In genomic region chr11:33775832-33776231, GRCh38 we compare ENCODE assay signal across 14 cellular contexts. TPM values are rescaled to one million over a fixed set of nuclear protein-coding genes. Genes with fewer than 3 reads are reported as not detected.
DNase-seq lines count a peak whose midpoint lies in the region; ATAC-seq and TF ChIP-seq lines count a peak whose summit lies in the region.
"Had no signal": no experiment of that assay in that cellular context is flagged by ENCODE, and none has a peak within 500 bp of the region (broad histone marks: within the 10 kb centered on the region; RNA-seq: fewer than 3 reads in every experiment).

No MANE protein-coding gene starts in this region.

- H3K36me3 ChIP-seq in MM.1S (replicated peaks; ENCODE audit: insufficient read depth, low read length) = no peaks in the 10 kb centered on the region
- H3K36me3 ChIP-seq: MG63 had no signal

- peak overlapping the region; percentile 100; the same call in 1 of the 2 replicates for H3K4me2 ChIP-seq in MM.1S (ENCODE audit: low read depth, low read length)

- H3K9me2 ChIP-seq in MM.1S (replicated peaks; ENCODE audit: insufficient read depth, low read length) = no peaks in the 10 kb centered on the region

- peak overlapping the region; percentile 14; the same call in 1 of the 2 replicates for H3K27ac ChIP-seq in MM.1S (ENCODE audit: low read length)

- peaks cover 34% of the 10 kb centered on the region for H3K79me2 ChIP-seq in MM.1S (ENCODE audit: low read length)

- H3K9me3 Mint-ChIP-seq in naive B cell = no peaks in the 10 kb centered on the region
- H3K9me3 Mint-ChIP-seq: H9 had no signal

- no peak overlapping the region for H3K9ac ChIP-seq in MM.1S (ENCODE audit: low read length)

- H3K4me1 Mint-ChIP-seq in naive B cell = peaks cover 21 to 34% (median 23%) of the 10 kb centered on the region in 3 donors

- DNase-seq in GM12865 (ENCODE audit: low read depth) (peak; percentile 34), MM.1S (no peak), naive B cell (no peak), NCI-H69 (lab: John Stamatoyannopoulos, UW) (no peak), DMS153 treated with DMSO at 0.1 percent for 48 hours (lab: John Stamatoyannopoulos, UW; ENCODE audit: unreplicated experiment) (no peak)
- DNase-seq: cerebellar nuclear complex, EL, H9, MG63, OCI-M1, posterior cingulate gyrus had no signal

- no peak overlapping the region for H3K27ac Mint-ChIP-seq in naive B cell
- H3K27ac Mint-ChIP-seq: H9 had no signal

- H3K27me3 Mint-ChIP-seq in naive B cell = peaks cover 16 to 38% (median 34%) of the 10 kb centered on the region in 3 donors

- H4K20me1 ChIP-seq in MM.1S (ENCODE audit: insufficient read depth, low read length) = peaks cover 4% of the 10 kb centered on the region; the same call in 1 of the 2 replicates

- peaks cover 47% of the 10 kb centered on the region for H3K4me1 ChIP-seq in MM.1S (ENCODE audit: low read length)

- H3F3A ChIP-seq in MM.1S (ENCODE audit: insufficient read depth, low read length) = peaks cover 15% of the 10 kb centered on the region; the same call in 1 of the 2 replicates

- H3K9me3 ChIP-seq in MM.1S (replicated peaks; ENCODE audit: insufficient read depth, low read length) = no peaks in the 10 kb centered on the region
- H3K9me3 ChIP-seq: MG63 had no signal

- H3K4me3 Mint-ChIP-seq in naive B cell = peak overlapping the region in 7 of 8 donors; percentile 79 to 99 (median 95)

- ATAC-seq in GM21390 (IDR thresholded peaks at IDR 0.05; ENCODE audit: unreplicated experiment) (peak; percentile 28), naive B cell (ENCODE audit: low read depth in 2 of 2) (no peak), HG02884 (IDR thresholded peaks at IDR 0.05; ENCODE audit: unreplicated experiment) (no peak), GM19455 (IDR thresholded peaks at IDR 0.05; ENCODE audit: unreplicated experiment) (no peak)

- no peak overlapping the region for H2AFZ ChIP-seq in MM.1S (ENCODE audit: low read length)

- TF ChIP-seq CTCF in GM12865 (IDR thresholded peaks at IDR 0.05; ENCODE audit: insufficient read depth, low read depth, low read length, missing control alignments) (no peak), MM.1S (IDR thresholded peaks at IDR 0.05; ENCODE audit: low read length) (no peak)

- H3K4me3 ChIP-seq in GM12865 (ENCODE audit: low read depth, low read length) (no peak overlapping the region), MM.1S (ENCODE audit: low read length) (no peak overlapping the region)

- H3K27me3 ChIP-seq in MM.1S (replicated peaks; ENCODE audit: insufficient read depth, low read length) = 0 out of 2 replicates have a peak, but pooled peaks cover 3% of the 10 kb centered on the region
- H3K27me3 ChIP-seq: MG63 had no signal

- H3K36me3 Mint-ChIP-seq in naive B cell = peaks cover 0 to 5% of the 10 kb centered on the region in 2 donors

RNA-seq across cellular contexts. Expression of gene FBXO3, which starts 1.5 kb away (rescaled TPM):
- 10 to 100 TPM; 19.5 to 32.7 (median 28.6) TPM for polyA plus RNA-seq in naive B cell (ENCODE audit: low read depth in 6 of 6)

RNA-seq across cellular contexts. Expression of gene CD59, which starts 39.6 kb away (rescaled TPM):
- 10 to 100 TPM; 28.0 to 54.2 (median 39.9) TPM for polyA plus RNA-seq in naive B cell (ENCODE audit: low read depth in 6 of 6)
